ENCODE assay signal across 1 cellular context in genomic region chr2:148645135-148645924, GRCh38.
TF ChIP-seq lines count a peak whose summit lies in the region.

No MANE protein-coding gene starts in this region.

TF ChIP-seq in WTC11, 78 proteins besides CTCF, POLR2A, EP300 and RAD21 (continued from another document):
- TF ChIP-seq GABPB1 (CRISPR knock-in tag; IDR thresholded peaks at IDR 0.05) (peak; percentile 54), NR2C2 (CRISPR knock-in tag; IDR thresholded peaks at IDR 0.05) (no peak), RORB (CRISPR knock-in tag; IDR thresholded peaks at IDR 0.05) (no peak), SOX15 (CRISPR knock-in tag; IDR thresholded peaks at IDR 0.05) (no peak), IRF2 (CRISPR knock-in tag; IDR thresholded peaks at IDR 0.05; ENCODE audit: borderline replicate concordance, low read depth) (no peak), CREB1 (CRISPR knock-in tag; IDR thresholded peaks at IDR 0.05) (no peak), ZSCAN18 (CRISPR knock-in tag; IDR thresholded peaks at IDR 0.05) (no peak), RELA (CRISPR knock-in tag; IDR thresholded peaks at IDR 0.05; ENCODE audit: borderline replicate concordance) (no peak), ZNF121 (CRISPR knock-in tag; IDR thresholded peaks at IDR 0.05) (no peak), NFE2L1 (CRISPR knock-in tag; IDR thresholded peaks at IDR 0.05) (no peak), ZNF416 (CRISPR knock-in tag; IDR thresholded peaks at IDR 0.05) (no peak), ELF4 (CRISPR knock-in tag; IDR thresholded peaks at IDR 0.05; ENCODE audit: low read depth) (no peak), USF2 (CRISPR knock-in tag; IDR thresholded peaks at IDR 0.05) (no peak)
- TF ChIP-seq, protein P1, sequence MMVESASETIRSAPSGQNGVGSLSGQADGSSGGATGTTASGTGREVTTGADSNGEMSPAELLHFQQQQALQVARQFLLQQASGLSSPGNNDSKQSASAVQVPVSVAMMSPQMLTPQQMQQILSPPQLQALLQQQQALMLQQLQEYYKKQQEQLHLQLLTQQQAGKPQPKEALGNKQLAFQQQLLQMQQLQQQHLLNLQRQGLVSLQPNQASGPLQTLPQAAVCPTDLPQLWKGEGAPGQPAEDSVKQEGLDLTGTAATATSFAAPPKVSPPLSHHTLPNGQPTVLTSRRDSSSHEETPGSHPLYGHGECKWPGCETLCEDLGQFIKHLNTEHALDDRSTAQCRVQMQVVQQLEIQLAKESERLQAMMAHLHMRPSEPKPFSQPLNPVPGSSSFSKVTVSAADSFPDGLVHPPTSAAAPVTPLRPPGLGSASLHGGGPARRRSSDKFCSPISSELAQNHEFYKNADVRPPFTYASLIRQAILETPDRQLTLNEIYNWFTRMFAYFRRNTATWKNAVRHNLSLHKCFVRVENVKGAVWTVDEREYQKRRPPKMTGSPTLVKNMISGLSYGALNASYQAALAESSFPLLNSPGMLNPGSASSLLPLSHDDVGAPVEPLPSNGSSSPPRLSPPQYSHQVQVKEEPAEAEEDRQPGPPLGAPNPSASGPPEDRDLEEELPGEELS (CRISPR knock-in tag; IDR thresholded peaks at IDR 0.05), result peak; percentile 62; the same call in 1 of the 2 replicates
- TF ChIP-seq, protein P2, sequence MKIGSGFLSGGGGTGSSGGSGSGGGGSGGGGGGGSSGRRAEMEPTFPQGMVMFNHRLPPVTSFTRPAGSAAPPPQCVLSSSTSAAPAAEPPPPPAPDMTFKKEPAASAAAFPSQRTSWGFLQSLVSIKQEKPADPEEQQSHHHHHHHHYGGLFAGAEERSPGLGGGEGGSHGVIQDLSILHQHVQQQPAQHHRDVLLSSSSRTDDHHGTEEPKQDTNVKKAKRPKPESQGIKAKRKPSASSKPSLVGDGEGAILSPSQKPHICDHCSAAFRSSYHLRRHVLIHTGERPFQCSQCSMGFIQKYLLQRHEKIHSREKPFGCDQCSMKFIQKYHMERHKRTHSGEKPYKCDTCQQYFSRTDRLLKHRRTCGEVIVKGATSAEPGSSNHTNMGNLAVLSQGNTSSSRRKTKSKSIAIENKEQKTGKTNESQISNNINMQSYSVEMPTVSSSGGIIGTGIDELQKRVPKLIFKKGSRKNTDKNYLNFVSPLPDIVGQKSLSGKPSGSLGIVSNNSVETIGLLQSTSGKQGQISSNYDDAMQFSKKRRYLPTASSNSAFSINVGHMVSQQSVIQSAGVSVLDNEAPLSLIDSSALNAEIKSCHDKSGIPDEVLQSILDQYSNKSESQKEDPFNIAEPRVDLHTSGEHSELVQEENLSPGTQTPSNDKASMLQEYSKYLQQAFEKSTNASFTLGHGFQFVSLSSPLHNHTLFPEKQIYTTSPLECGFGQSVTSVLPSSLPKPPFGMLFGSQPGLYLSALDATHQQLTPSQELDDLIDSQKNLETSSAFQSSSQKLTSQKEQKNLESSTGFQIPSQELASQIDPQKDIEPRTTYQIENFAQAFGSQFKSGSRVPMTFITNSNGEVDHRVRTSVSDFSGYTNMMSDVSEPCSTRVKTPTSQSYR (CRISPR knock-in tag; IDR thresholded peaks at IDR 0.05), result 0 out of 2 replicates have a peak, but pooled peaks have one; percentile 15
- TF ChIP-seq, protein P3, sequence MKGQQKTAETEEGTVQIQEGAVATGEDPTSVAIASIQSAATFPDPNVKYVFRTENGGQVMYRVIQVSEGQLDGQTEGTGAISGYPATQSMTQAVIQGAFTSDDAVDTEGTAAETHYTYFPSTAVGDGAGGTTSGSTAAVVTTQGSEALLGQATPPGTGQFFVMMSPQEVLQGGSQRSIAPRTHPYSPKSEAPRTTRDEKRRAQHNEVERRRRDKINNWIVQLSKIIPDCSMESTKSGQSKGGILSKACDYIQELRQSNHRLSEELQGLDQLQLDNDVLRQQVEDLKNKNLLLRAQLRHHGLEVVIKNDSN (CRISPR knock-in tag; IDR thresholded peaks at IDR 0.05), result no peak
